Comparison of ENCODE assay signal across 2 cellular contexts in the genomic region with DNA sequence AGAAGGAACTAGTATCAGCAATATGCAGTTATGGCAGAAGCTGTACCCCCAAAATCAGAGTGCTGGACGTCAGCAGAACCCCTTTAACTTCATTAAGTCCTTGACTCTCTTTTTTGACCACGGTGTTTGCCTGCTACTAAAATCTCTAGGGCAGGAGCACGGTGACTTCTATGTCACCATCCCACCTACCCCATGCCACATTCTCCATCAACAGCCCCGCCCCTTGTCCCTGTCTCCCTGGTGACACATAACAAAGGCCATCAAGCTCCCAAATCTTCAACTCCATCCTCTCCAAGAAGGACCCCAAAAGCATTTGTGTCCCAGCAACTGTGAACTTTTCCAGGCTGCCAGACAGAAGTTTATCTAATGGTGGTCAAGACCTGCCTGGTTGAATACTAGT.
TF ChIP-seq lines count a peak whose summit lies in the region.

No MANE protein-coding gene starts in this region.

TF ChIP-seq in IMR-90, 13 proteins besides CTCF, POLR2A, EP300 and RAD21:
- TF ChIP-seq MAFK (IDR thresholded peaks at IDR 0.05; ENCODE audit: low read depth, low read length) (no peak), BHLHE40 (IDR thresholded peaks at IDR 0.05; ENCODE audit: low read depth, low read length) (no peak)

TF ChIP-seq in SK-N-SH, 30 proteins besides CTCF, POLR2A, EP300 and RAD21:
- TF ChIP-seq FOXM1 (IDR thresholded peaks at IDR 0.05; ENCODE audit: low read depth) (no peak), SIN3A (IDR thresholded peaks at IDR 0.05; ENCODE audit: borderline replicate concordance, low read depth, low read length) (no peak), MEF2A (IDR thresholded peaks at IDR 0.05; ENCODE audit: borderline replicate concordance, low read depth) (no peak), USF1 (IDR thresholded peaks at IDR 0.05; ENCODE audit: borderline replicate concordance, low read depth) (no peak), ELF1 (IDR thresholded peaks at IDR 0.05) (no peak), POLR2AphosphoS5 (IDR thresholded peaks at IDR 0.05; ENCODE audit: low read depth, low read length) (no peak), PBX3 (IDR thresholded peaks at IDR 0.05) (no peak), NRF1 (IDR thresholded peaks at IDR 0.05; ENCODE audit: low read depth, low read length) (no peak), IRF3 (IDR thresholded peaks at IDR 0.05; ENCODE audit: low read depth, low read length) (no peak), MXI1 (IDR thresholded peaks at IDR 0.05; ENCODE audit: low read depth, low read length) (no peak), YY1 (IDR thresholded peaks at IDR 0.05; ENCODE audit: low read depth) (no peak), EZH2phosphoT487 (IDR thresholded peaks at IDR 0.05; ENCODE audit: borderline replicate concordance, low read depth) (no peak), CHD2 (IDR thresholded peaks at IDR 0.05; ENCODE audit: low read length, partially characterized antibody) (no peak), NFIC (IDR thresholded peaks at IDR 0.05; ENCODE audit: borderline replicate concordance) (no peak), GATA2 (CRISPR knock-in tag; IDR thresholded peaks at IDR 0.05) (no peak), TEAD4 (IDR thresholded peaks at IDR 0.05; ENCODE audit: borderline replicate concordance, insufficient read depth) (no peak), JUND (IDR thresholded peaks at IDR 0.05) (no peak)
- TF ChIP-seq, protein P1, sequence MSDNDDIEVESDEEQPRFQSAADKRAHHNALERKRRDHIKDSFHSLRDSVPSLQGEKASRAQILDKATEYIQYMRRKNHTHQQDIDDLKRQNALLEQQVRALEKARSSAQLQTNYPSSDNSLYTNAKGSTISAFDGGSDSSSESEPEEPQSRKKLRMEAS (IDR thresholded peaks at IDR 0.05; ENCODE audit: low read depth): no peak
- TF ChIP-seq, protein P2, sequence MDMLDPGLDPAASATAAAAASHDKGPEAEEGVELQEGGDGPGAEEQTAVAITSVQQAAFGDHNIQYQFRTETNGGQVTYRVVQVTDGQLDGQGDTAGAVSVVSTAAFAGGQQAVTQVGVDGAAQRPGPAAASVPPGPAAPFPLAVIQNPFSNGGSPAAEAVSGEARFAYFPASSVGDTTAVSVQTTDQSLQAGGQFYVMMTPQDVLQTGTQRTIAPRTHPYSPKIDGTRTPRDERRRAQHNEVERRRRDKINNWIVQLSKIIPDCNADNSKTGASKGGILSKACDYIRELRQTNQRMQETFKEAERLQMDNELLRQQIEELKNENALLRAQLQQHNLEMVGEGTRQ (IDR thresholded peaks at IDR 0.05; ENCODE audit: borderline replicate concordance, low read depth, low read length): no peak
